Comparison of ENCODE assay signal across 22 cellular contexts in the genomic region with DNA sequence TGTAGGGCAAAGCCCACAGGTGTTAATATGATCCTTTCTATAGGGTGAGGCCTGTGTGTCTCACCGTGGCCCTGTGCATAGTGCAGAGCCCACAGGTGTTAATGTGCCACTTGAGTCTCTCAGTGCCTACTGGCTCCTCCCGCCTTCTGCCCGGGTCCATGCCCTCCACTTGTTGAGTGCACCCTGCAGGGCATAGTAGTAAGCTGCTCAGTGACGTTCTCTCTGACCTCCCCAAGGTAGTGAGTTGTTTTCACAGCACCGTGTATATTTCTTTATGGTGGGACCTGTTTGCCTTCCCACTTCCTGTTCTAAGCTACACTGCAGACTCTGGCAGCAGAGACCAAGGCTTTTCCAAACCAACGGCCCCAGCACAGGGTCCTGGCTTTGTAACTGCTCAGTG.
DNase-seq lines count a peak whose midpoint lies in the region; ATAC-seq and TF ChIP-seq lines count a peak whose summit lies in the region.
"Had no signal": no experiment of that assay in that cellular context is flagged by ENCODE, and none has a peak within 500 bp of the region (broad histone marks: within the 10 kb centered on the region; RNA-seq: fewer than 3 reads in every experiment).

No MANE protein-coding gene starts in this region.

- no peak for TF ChIP-seq EP300 in ovary (IDR thresholded peaks at IDR 0.05)

- CTCF ChIA-PET in HEK293 (lab: Yijun Ruan, JAX): no interaction called here

- POLR2A ChIA-PET in HEK293 (lab: Yijun Ruan, JAX): no interaction called here

- peaks cover 37% of the 10 kb centered on the region for H3K36me3 Mint-ChIP-seq in central memory CD8-positive, alpha-beta T cell (ENCODE audit: insufficient read depth)
- peaks cover 46% of the 10 kb centered on the region for H3K36me3 Mint-ChIP-seq in natural killer cell treated with Interleukin-12 subunit alpha and Interleukin-12 subunit beta and Interleukin-15 and Interleukin-18, amount 100 ng/mL, for 72 hours

- no peaks in the 10 kb centered on the region for H3K4me1 ChIP-seq in HEK293 (ENCODE audit: control insufficient read depth, insufficient read depth, low read length)
- H3K4me1 ChIP-seq in ovary (ENCODE audit: insufficient read depth): peaks cover 10% of the 10 kb centered on the region
- H3K4me1 ChIP-seq: BE2C, sigmoid colon, thyroid gland had no signal

- 73% methylated on average over 6 of the region's 6 CpGs for WGBS in ovary, 3 donors

- peak overlapping the region; percentile 83 for H3K27ac Mint-ChIP-seq in central memory CD8-positive, alpha-beta T cell (ENCODE audit: low read depth)
- peak overlapping the region; percentile 27 to 65 for H3K27ac Mint-ChIP-seq in natural killer cell treated with Interleukin-12 subunit alpha and Interleukin-12 subunit beta and Interleukin-15 and Interleukin-18, amount 100 ng/mL, for 72 hours

- H3K36me3 ChIP-seq in HEK293 (ENCODE audit: control insufficient read depth in 2 of 2, insufficient read depth in 1 of 2, low read length in 2 of 2) (peaks cover 8 to 88% of the 10 kb centered on the region in 2 experiments), ovary (no peaks in the 10 kb centered on the region)

- H3K4me3 ChIP-seq in HEK293 (ENCODE audit: low read depth, low read length) (no peak overlapping the region), ovary (no peak overlapping the region)
- H3K4me3 ChIP-seq: dorsolateral prefrontal cortex, sigmoid colon, thyroid gland had no signal

- H3K9me3 ChIP-seq in HEK293 (ENCODE audit: control insufficient read depth, insufficient read depth, low read depth, low read length) (no peaks in the 10 kb centered on the region), ovary (no peaks in the 10 kb centered on the region)
- H3K9me3 ChIP-seq: BE2C, sigmoid colon, thyroid gland had no signal

- no peak for TF ChIP-seq POLR2A in ovary (IDR thresholded peaks at IDR 0.05)

- intact Hi-C loops in ovary (cut with DNase I): no loop called here

- DNase-seq in DMS153 (lab: John Stamatoyannopoulos, UW): peak; percentile 6
- DNase-seq in DMS153 treated with DMSO at 0.1 percent for 48 hours (lab: John Stamatoyannopoulos, UW; ENCODE audit: unreplicated experiment): no peak
- DNase-seq in central memory CD8-positive, alpha-beta T cell (ENCODE audit: low spot score in 2 of 2): no peak
- DNase-seq in natural killer cell treated with Interleukin-12 subunit alpha and Interleukin-12 subunit beta and Interleukin-15 and Interleukin-18, amount 100 ng/mL, for 72 hours (ENCODE audit: low spot score): no peak
- no peak for DNase-seq in ovary
- DNase-seq in NCI-H748 (lab: John Stamatoyannopoulos, UW; ENCODE audit: unreplicated experiment): no peak
- no peak for DNase-seq in COLO829 (ENCODE audit: low spot score)
- DNase-seq: BE2C; brain microvascular endothelial cell; DMS53; head of caudate nucleus; islet precursor cell; NCI-H1694; NCI-H748 treated with DMSO at 0.1 percent for 48 hours; nucleus accumbens; sigmoid colon; stimulated activated CD4-positive, alpha-beta T cell treated with anti-CD3 and anti-CD28 coated beads, Interleukin-2, amount 100 ng/mL, for 48 hours; thyroid gland had no signal

- TF ChIP-seq CTCF in HEK293 (tag by site-specific recombination; IDR thresholded peaks at IDR 0.05) (no peak), ovary (IDR thresholded peaks at IDR 0.05) (no peak)

- no peaks in the 10 kb centered on the region for H3K27me3 ChIP-seq in ovary
- H3K27me3 ChIP-seq: BE2C, brain microvascular endothelial cell, dorsolateral prefrontal cortex, sigmoid colon, thyroid gland had no signal

- no peak overlapping the region for H3K4me3 Mint-ChIP-seq in central memory CD8-positive, alpha-beta T cell
- no peak overlapping the region for H3K4me3 Mint-ChIP-seq in natural killer cell treated with Interleukin-12 subunit alpha and Interleukin-12 subunit beta and Interleukin-15 and Interleukin-18, amount 100 ng/mL, for 72 hours

- no peak for ATAC-seq in central memory CD8-positive, alpha-beta T cell (replicated peaks; ENCODE audit: extremely low read depth, poor library complexity, severe bottlenecking)
- no peak for ATAC-seq in natural killer cell treated with Interleukin-12 subunit alpha and Interleukin-12 subunit beta and Interleukin-15 and Interleukin-18, amount 100 ng/mL, for 72 hours
- ATAC-seq: SK-N-SH treated with all-trans-retinoic acid at 6 μM for 48 hours had no signal

- no peak overlapping the region for H3K27ac ChIP-seq in HEK293 (ENCODE audit: extremely low read depth, low read depth, low read length)
- H3K27ac ChIP-seq in ovary: no peak overlapping the region
- H3K27ac ChIP-seq: 22Rv1, brain microvascular endothelial cell, dorsolateral prefrontal cortex, sigmoid colon, thyroid gland had no signal

- H3K9me3 Mint-ChIP-seq in central memory CD8-positive, alpha-beta T cell: no peaks in the 10 kb centered on the region
- no peaks in the 10 kb centered on the region for H3K9me3 Mint-ChIP-seq in natural killer cell treated with Interleukin-12 subunit alpha and Interleukin-12 subunit beta and Interleukin-15 and Interleukin-18, amount 100 ng/mL, for 72 hours

- peaks cover 20% of the 10 kb centered on the region for H3K4me1 Mint-ChIP-seq in central memory CD8-positive, alpha-beta T cell
- H3K4me1 Mint-ChIP-seq in natural killer cell treated with Interleukin-12 subunit alpha and Interleukin-12 subunit beta and Interleukin-15 and Interleukin-18, amount 100 ng/mL, for 72 hours (ENCODE audit: low read depth in 2 of 2): peaks cover 14 to 38% of the 10 kb centered on the region in 2 donors

- H3K27me3 Mint-ChIP-seq in central memory CD8-positive, alpha-beta T cell: no peaks in the 10 kb centered on the region
- H3K27me3 Mint-ChIP-seq in natural killer cell treated with Interleukin-12 subunit alpha and Interleukin-12 subunit beta and Interleukin-15 and Interleukin-18, amount 100 ng/mL, for 72 hours: no peaks in the 10 kb centered on the region

TF ChIP-seq in HEK293, 187 proteins besides CTCF, POLR2A, EP300 and RAD21:
- TF ChIP-seq ZNF626 (tag by site-specific recombination; IDR thresholded peaks at IDR 0.05): no peak
- TF ChIP-seq SCRT2 (tag by site-specific recombination; IDR thresholded peaks at IDR 0.05): peak; percentile 57
TF ChIP-seq in HEK293: peak in this region for 1.
